Comparison of ENCODE assay signal across 8 cellular contexts in genomic region chr3:123586966-123587365, GRCh38. TPM values are rescaled to one million over a fixed set of nuclear protein-coding genes. Genes with fewer than 3 reads are reported as not detected.
DNase-seq lines count a peak whose midpoint lies in the region; ATAC-seq and TF ChIP-seq lines count a peak whose summit lies in the region.

No MANE protein-coding gene starts in this region.

- whole genome bisulfite sequencing in HUES64, result no CpG with 5 or more reads among the region's 2 CpGs
- no CpG with 5 or more reads among the region's 2 CpGs for WGBS in mesendoderm (ENCODE audit: extremely low coverage, insufficient coverage, low lambda C conversion rate)

- no peak overlapping the region for H3K27ac ChIP-seq in BLaER1 treated with 17β-estradiol and CSF1 and Interleukin-3, amounts not matched to agents 10 nM and 100 nM
- H3K27ac ChIP-seq in HUES64 (ENCODE audit: low read depth, low read length) (no peak overlapping the region; the same call in 1 of the 2 replicates), mesendoderm (ENCODE audit: low read depth, low read length) (peak overlapping the region; percentile 75)

- peaks cover 2% of the 10 kb centered on the region for H3K79me1 ChIP-seq in mesendoderm (ENCODE audit: low read length)

- H3K23ac ChIP-seq in mesendoderm (ENCODE audit: low read length), result no peak overlapping the region

- H3K9me3 ChIP-seq in BLaER1 treated with 17β-estradiol and CSF1 and Interleukin-3, amounts not matched to agents 10 nM and 100 nM (replicated peaks in 1 of 11), result peaks cover 49 to 58% (median 54%) of the 10 kb centered on the region in 11 experiments
- H3K9me3 ChIP-seq in HUES64 (ENCODE audit: insufficient read depth, low read depth, low read length), result peaks cover 18% of the 10 kb centered on the region

- H3K4me3 Mint-ChIP-seq in mesothelial cell of epicardium, result no peak overlapping the region

- no peaks in the 10 kb centered on the region for H3K27me3 Mint-ChIP-seq in mesothelial cell of epicardium (ENCODE audit: low read depth)

- ATAC-seq in GM21526 (IDR thresholded peaks at IDR 0.05; ENCODE audit: low FRiP score, unreplicated experiment), result no peak

- H2BK5ac ChIP-seq in mesendoderm (ENCODE audit: low read length), result no peak overlapping the region

- H3K18ac ChIP-seq in mesendoderm (ENCODE audit: low read length), result no peak overlapping the region

- no peak overlapping the region for H4K5ac ChIP-seq in mesendoderm (ENCODE audit: low read length)

- H3K4me1 ChIP-seq in BLaER1 treated with 17β-estradiol and CSF1 and Interleukin-3, amounts not matched to agents 10 nM and 100 nM, result peaks cover 21 to 35% (median 28%) of the 10 kb centered on the region in 10 experiments
- H3K4me1 ChIP-seq in HUES64 (ENCODE audit: insufficient read depth, low read length) (peaks cover 17% of the 10 kb centered on the region), mesendoderm (ENCODE audit: control insufficient read depth, low read depth, low read length) (no peaks in the 10 kb centered on the region)

- no peak overlapping the region for H3K56ac ChIP-seq in mesendoderm (ENCODE audit: low read length)

- H3K27ac Mint-ChIP-seq in mesothelial cell of epicardium, result no peak overlapping the region

- H3K4me2 ChIP-seq in BLaER1 treated with 17β-estradiol and CSF1 and Interleukin-3, amounts not matched to agents 10 nM and 100 nM, result peak overlapping the region in 8 of 11 experiments; percentile 75 to 96 (median 88); a peak in 14 of 22 replicates
- H3K4me2 ChIP-seq in mesendoderm (ENCODE audit: low read length), result no peak overlapping the region

- no peak overlapping the region for H4K8ac ChIP-seq in mesendoderm (ENCODE audit: low read depth, low read length)

- TF ChIP-seq CTCF in mesothelial cell of epicardium (IDR thresholded peaks at IDR 0.05; ENCODE audit: unreplicated experiment), result no peak

- peak overlapping the region in 3 of 10 experiments; percentile 91 to 99 (median 94); a peak in 3 of 20 replicates for H3K4me3 ChIP-seq in BLaER1 treated with 17β-estradiol and CSF1 and Interleukin-3, amounts not matched to agents 10 nM and 100 nM
- peak overlapping the region; percentile 88 for H3K4me3 ChIP-seq in HUES64 (ENCODE audit: low read length)
- H3K4me3 ChIP-seq in mesendoderm (ENCODE audit: low read length), result no peak overlapping the region

- H2BK120ac ChIP-seq in mesendoderm (ENCODE audit: low read depth, low read length), result no peak overlapping the region

- no peaks in the 10 kb centered on the region; a peak in 2 of 22 replicates for H4K20me1 ChIP-seq in BLaER1 treated with 17β-estradiol and CSF1 and Interleukin-3, amounts not matched to agents 10 nM and 100 nM

- no peak overlapping the region for H3K9ac ChIP-seq in BLaER1 treated with 17β-estradiol and CSF1 and Interleukin-3, amounts not matched to agents 10 nM and 100 nM
- no peak overlapping the region for H3K9ac ChIP-seq in HUES64 (ENCODE audit: low read depth, low read length)
- no peak overlapping the region for H3K9ac ChIP-seq in mesendoderm (ENCODE audit: low read length)

- no peak overlapping the region for H2BK15ac ChIP-seq in mesendoderm (replicated peaks; ENCODE audit: low read depth)

- H3K79me2 ChIP-seq in mesendoderm (ENCODE audit: control insufficient read depth, insufficient read depth, low read length), result peaks cover 4% of the 10 kb centered on the region

- peak; percentile 77 for DNase-seq in astrocyte of the hippocampus (ENCODE audit: low read depth, low spot score)
- DNase-seq in mesendoderm, result peak; percentile 70
- DNase-seq in mesothelial cell of epicardium (ENCODE audit: low spot score in 2 of 2, unreplicated experiment in 2 of 2), result no peak
- DNase-seq in NCI-H187 (lab: John Stamatoyannopoulos, UW), result no peak
- DNase-seq in DMS153 treated with DMSO at 0.1 percent for 48 hours (lab: John Stamatoyannopoulos, UW; ENCODE audit: unreplicated experiment), result no peak

- peaks cover 19 to 54% (median 48%) of the 10 kb centered on the region in 11 experiments; a peak in 21 of 22 replicates for H3K36me3 ChIP-seq in BLaER1 treated with 17β-estradiol and CSF1 and Interleukin-3, amounts not matched to agents 10 nM and 100 nM
- H3K36me3 ChIP-seq in HUES64 (ENCODE audit: insufficient read depth, low read length) (peaks cover 10% of the 10 kb centered on the region; the same call in 1 of the 2 replicates), mesendoderm (ENCODE audit: control insufficient read depth, insufficient read depth, low read length) (no peaks in the 10 kb centered on the region)

- H3K4ac ChIP-seq in mesendoderm (ENCODE audit: low read depth, low read length), result no peak overlapping the region

- peaks cover 13% of the 10 kb centered on the region for H3K9me3 Mint-ChIP-seq in mesothelial cell of epicardium

- no peak overlapping the region for H2AK5ac ChIP-seq in mesendoderm (ENCODE audit: low read length)

- no peaks in the 10 kb centered on the region for H3K27me3 ChIP-seq in BLaER1 treated with 17β-estradiol and CSF1 and Interleukin-3, amounts not matched to agents 10 nM and 100 nM
- H3K27me3 ChIP-seq in HUES64 (ENCODE audit: insufficient read depth, low read length) (no peaks in the 10 kb centered on the region), mesendoderm (ENCODE audit: insufficient read depth, low read length, poor library complexity) (no peaks in the 10 kb centered on the region)

- peaks cover 28% of the 10 kb centered on the region for H3K36me3 Mint-ChIP-seq in mesothelial cell of epicardium

- H3K4me1 Mint-ChIP-seq in mesothelial cell of epicardium, result peaks cover 20% of the 10 kb centered on the region

RNA-seq across cellular contexts. Expression of gene HACD2, which starts 2.1 kb away (rescaled TPM):
- 30.8 TPM for polyA plus RNA-seq in HUES64 (2013, experiment 1 of 2)
- 29.8 TPM for polyA plus RNA-seq in HUES64 (2013, experiment 2 of 2)
- 23.3 TPM for polyA plus RNA-seq in mesendoderm (2013, experiment 1 of 2)
- polyA plus RNA-seq in mesendoderm (2013, experiment 2 of 2), result 22.7 TPM
- total RNA-seq in mesothelial cell of epicardium, result 22.8 to 23.7 TPM (median 22.9 TPM) in 3 replicates

Comparison
In these comparisons a context has a peak if more than half of its experiments do, and no peak if none do; other contexts are left out.
1. DNase-seq: peak in astrocyte of the hippocampus (single experiment) and mesendoderm (single experiment); none in mesothelial cell of epicardium (0 of 2), NCI-H187 (0 of 2) and DMS153 treated with DMSO at 0.1 percent for 48 hours (single experiment).